In genomic region chr1:110659559-110659958, GRCh38 we compare ENCODE assay signal across 5 cellular contexts. TPM values are rescaled to one million over a fixed set of nuclear protein-coding genes. Genes with fewer than 3 reads are reported as not detected.
"Had no signal": no experiment of that assay in that cellular context is flagged by ENCODE, and none has a peak within 500 bp of the region (broad histone marks: within the 10 kb centered on the region; RNA-seq: fewer than 3 reads in every experiment).

No MANE protein-coding gene starts in this region.

RNA-seq across cellular contexts. Expression of gene KCNA3, which starts 15.2 kb away (rescaled TPM):
- total RNA-seq: HepG2, HT-29, HT1080 had no signal
- polyA plus RNA-seq: HepG2 had no signal

RNA-seq across cellular contexts. Expression of gene KCNA2, which starts 53.4 kb away (rescaled TPM):
- total RNA-seq: HepG2, HT-29, HT1080, IMR-90 had no signal
- polyA plus RNA-seq: HepG2, IgD-negative memory B cell, IMR-90 had no signal
